ENCODE assay signal across 12 cellular contexts in genomic region chr12:64635356-64635998, GRCh38. TPM values are rescaled to one million over a fixed set of nuclear protein-coding genes. Genes with fewer than 3 reads are reported as not detected.
DNase-seq lines count a peak whose midpoint lies in the region; ATAC-seq and TF ChIP-seq lines count a peak whose summit lies in the region.
"Had no signal": no experiment of that assay in that cellular context is flagged by ENCODE, and none has a peak within 500 bp of the region (broad histone marks: within the 10 kb centered on the region; RNA-seq: fewer than 3 reads in every experiment).

No MANE protein-coding gene starts in this region.

- H2AFZ ChIP-seq in GM23338: no peak overlapping the region

- H3K9me2 ChIP-seq in GM23338 (ENCODE audit: insufficient read depth): peaks cover 5% of the 10 kb centered on the region; the same call in 1 of the 2 replicates

- peaks cover 27% of the 10 kb centered on the region for H3K4me1 ChIP-seq in GM23338 (ENCODE audit: insufficient read depth)
- no peaks in the 10 kb centered on the region for H3K4me1 ChIP-seq in thyroid gland

- H3K4me3 ChIP-seq in GM23338 (no peak overlapping the region), thyroid gland (replicated peaks in 1 of 3) (no peak overlapping the region)

- WGBS in thyroid gland, 2 donors: 83% methylated on average over 5 of the region's 5 CpGs

- DNase-seq in activated CD4-positive, alpha-beta T cell treated with anti-CD3 and anti-CD28 coated beads for 36 hours: no peak
- DNase-seq in activated CD4-positive, alpha-beta T cell treated with anti-CD3 and anti-CD28 coated beads for 1 hour: no peak
- DNase-seq in GM23338 (ENCODE audit: low spot score) (no peak), thyroid gland (no peak)
- DNase-seq in activated naive CD8-positive, alpha-beta T cell treated with anti-CD3 and anti-CD28 coated beads, Interleukin-2, amount 50 U/mL, for 24 hours: no peak
- DNase-seq: ACHN, activated gamma-delta T cell treated with Interleukin-2 at 50 U/mL for 16 hours, DMS79 treated with DMSO at 0.1 percent for 48 hours, NCI-H1092 had no signal

- peaks cover 100% of the 10 kb centered on the region for H3K79me2 ChIP-seq in GM23338 (replicated peaks; ENCODE audit: insufficient read depth)

- no peaks in the 10 kb centered on the region for H3K27me3 Mint-ChIP-seq in activated CD4-positive, alpha-beta T cell treated with anti-CD3 and anti-CD28 coated beads for 36 hours
- H3K27me3 Mint-ChIP-seq in GM23338 (ENCODE audit: insufficient read depth, low read depth, poor library complexity): peaks cover 11% of the 10 kb centered on the region
- H3K27me3 Mint-ChIP-seq in activated naive CD8-positive, alpha-beta T cell treated with anti-CD3 and anti-CD28 coated beads, Interleukin-2, amount 50 U/mL, for 24 hours: no peaks in the 10 kb centered on the region
- no peaks in the 10 kb centered on the region for H3K27me3 Mint-ChIP-seq in stimulated activated memory B cell treated with anti-CD40 and anti-IgM and Interleukin-4, amounts not matched to agents 10 μg/mL and 1 μg/mL and 100 μg/mL, for 72 hours

- H4K20me1 ChIP-seq in GM23338 (replicated peaks; ENCODE audit: insufficient read depth): no peaks in the 10 kb centered on the region; the same call in 1 of the 2 replicates

- H3K4me3 Mint-ChIP-seq in activated CD4-positive, alpha-beta T cell treated with anti-CD3 and anti-CD28 coated beads for 36 hours: no peak overlapping the region
- H3K4me3 Mint-ChIP-seq in GM23338: no peak overlapping the region
- no peak overlapping the region for H3K4me3 Mint-ChIP-seq in activated naive CD8-positive, alpha-beta T cell treated with anti-CD3 and anti-CD28 coated beads, Interleukin-2, amount 50 U/mL, for 24 hours
- peak overlapping the region; percentile 3 for H3K4me3 Mint-ChIP-seq in stimulated activated memory B cell treated with anti-CD40 and anti-IgM and Interleukin-4, amounts not matched to agents 10 μg/mL and 1 μg/mL and 100 μg/mL, for 72 hours

- peaks cover 80% of the 10 kb centered on the region for H3K4me1 Mint-ChIP-seq in activated CD4-positive, alpha-beta T cell treated with anti-CD3 and anti-CD28 coated beads for 36 hours
- H3K4me1 Mint-ChIP-seq in GM23338: peaks cover 22% of the 10 kb centered on the region
- H3K4me1 Mint-ChIP-seq in activated naive CD8-positive, alpha-beta T cell treated with anti-CD3 and anti-CD28 coated beads, Interleukin-2, amount 50 U/mL, for 24 hours: peaks cover 85% of the 10 kb centered on the region
- H3K4me1 Mint-ChIP-seq in stimulated activated memory B cell treated with anti-CD40 and anti-IgM and Interleukin-4, amounts not matched to agents 10 μg/mL and 1 μg/mL and 100 μg/mL, for 72 hours: peaks cover 83% of the 10 kb centered on the region

- H3K27ac ChIP-seq in GM23338 (ENCODE audit: low read depth) (peak overlapping the region; percentile 46; the same call in 1 of the 2 replicates), thyroid gland (no peak overlapping the region)

- H3K4me2 ChIP-seq in GM23338: no peak overlapping the region

- CTCF ChIA-PET in activated CD4-positive, alpha-beta T cell treated with anti-CD3 and anti-CD28 coated beads for 36 hours (lab: Charles Lee): interaction anchor here (1.0 kb wide), 1 partner anchor 9 kb away, joined by 3 read pairs; no protein-coding TSS in a partner anchor

- no peaks in the 10 kb centered on the region for H3K27me3 ChIP-seq in GM23338 (ENCODE audit: insufficient read depth)
- no peaks in the 10 kb centered on the region for H3K27me3 ChIP-seq in thyroid gland

- H3K36me3 ChIP-seq in GM23338 (ENCODE audit: insufficient read depth) (no peaks in the 10 kb centered on the region), thyroid gland (no peaks in the 10 kb centered on the region)

- POLR2A ChIA-PET in activated CD4-positive, alpha-beta T cell treated with anti-CD3 and anti-CD28 coated beads for 36 hours (lab: Charles Lee): no interaction called here

- H3K27ac Mint-ChIP-seq in activated CD4-positive, alpha-beta T cell treated with anti-CD3 and anti-CD28 coated beads for 36 hours: peak overlapping the region; percentile 55
- H3K27ac Mint-ChIP-seq in GM23338: peak overlapping the region; percentile 0; the same call in 1 of the 2 replicates
- H3K27ac Mint-ChIP-seq in activated naive CD8-positive, alpha-beta T cell treated with anti-CD3 and anti-CD28 coated beads, Interleukin-2, amount 50 U/mL, for 24 hours: peak overlapping the region; percentile 30
- H3K27ac Mint-ChIP-seq in stimulated activated memory B cell treated with anti-CD40 and anti-IgM and Interleukin-4, amounts not matched to agents 10 μg/mL and 1 μg/mL and 100 μg/mL, for 72 hours: peak overlapping the region; percentile 1

- peaks cover 10% of the 10 kb centered on the region for H3K9me3 Mint-ChIP-seq in activated CD4-positive, alpha-beta T cell treated with anti-CD3 and anti-CD28 coated beads for 36 hours (ENCODE audit: low read depth)
- peaks cover 2% of the 10 kb centered on the region; the same call in 2 of the 3 replicates for H3K9me3 Mint-ChIP-seq in GM23338
- H3K9me3 Mint-ChIP-seq in activated naive CD8-positive, alpha-beta T cell treated with anti-CD3 and anti-CD28 coated beads, Interleukin-2, amount 50 U/mL, for 24 hours: peaks cover 6% of the 10 kb centered on the region
- peaks cover 7% of the 10 kb centered on the region for H3K9me3 Mint-ChIP-seq in stimulated activated memory B cell treated with anti-CD40 and anti-IgM and Interleukin-4, amounts not matched to agents 10 μg/mL and 1 μg/mL and 100 μg/mL, for 72 hours

- H3F3A ChIP-seq in GM23338 (replicated peaks; ENCODE audit: low read depth): 0 out of 2 replicates have a peak, but pooled peaks cover 2% of the 10 kb centered on the region

- H3K9me3 ChIP-seq in thyroid gland: no peaks in the 10 kb centered on the region

- TF ChIP-seq CTCF in GM23338 (conservative IDR thresholded peaks at IDR 0.05; ENCODE audit: low read depth in 2 of 2) (no peak), thyroid gland (IDR thresholded peaks at IDR 0.05) (no peak)

- intact Hi-C loops in activated CD4-positive, alpha-beta T cell treated with anti-CD3 and anti-CD28 coated beads for 36 hours (cut with DNase I, micrococcal nuclease): no loop called here
- intact Hi-C loops in thyroid gland (cut with DNase I): no loop called here

- peak; percentile 31 for ATAC-seq in activated CD4-positive, alpha-beta T cell treated with anti-CD3 and anti-CD28 coated beads for 36 hours
- ATAC-seq in GM23338: 0 out of 3 replicates have a peak, but pooled peaks have one; percentile 26
- ATAC-seq in activated naive CD8-positive, alpha-beta T cell treated with anti-CD3 and anti-CD28 coated beads, Interleukin-2, amount 50 U/mL, for 24 hours: peak; percentile 49
- no peak for ATAC-seq in stimulated activated memory B cell treated with anti-CD40 and anti-IgM and Interleukin-4, amounts not matched to agents 10 μg/mL and 1 μg/mL and 100 μg/mL, for 72 hours
- no peak for ATAC-seq in HG02798 (IDR thresholded peaks at IDR 0.05; ENCODE audit: poor library complexity, unreplicated experiment)
- no peak for ATAC-seq in GM18861 (IDR thresholded peaks at IDR 0.05; ENCODE audit: unreplicated experiment)

- TF ChIP-seq POLR2A in thyroid gland (IDR thresholded peaks at IDR 0.05): no peak

- peaks cover 44% of the 10 kb centered on the region for H3K36me3 Mint-ChIP-seq in activated CD4-positive, alpha-beta T cell treated with anti-CD3 and anti-CD28 coated beads for 36 hours (ENCODE audit: low read depth)
- H3K36me3 Mint-ChIP-seq in GM23338 (ENCODE audit: low read depth): peaks cover 27% of the 10 kb centered on the region
- H3K36me3 Mint-ChIP-seq in activated naive CD8-positive, alpha-beta T cell treated with anti-CD3 and anti-CD28 coated beads, Interleukin-2, amount 50 U/mL, for 24 hours (ENCODE audit: low read depth): peaks cover 47% of the 10 kb centered on the region
- H3K36me3 Mint-ChIP-seq in stimulated activated memory B cell treated with anti-CD40 and anti-IgM and Interleukin-4, amounts not matched to agents 10 μg/mL and 1 μg/mL and 100 μg/mL, for 72 hours: peaks cover 57% of the 10 kb centered on the region

TF ChIP-seq in GM23338, 12 proteins besides CTCF, POLR2A, EP300 and RAD21 (continues in another document):
- TF ChIP-seq EZH2 (IDR thresholded peaks at IDR 0.05; ENCODE audit: low read depth, unreplicated experiment): no peak

RNA-seq across cellular contexts. Expression of gene RASSF3, which starts 25.2 kb away (rescaled TPM):
- total RNA-seq in activated CD4-positive, alpha-beta T cell treated with anti-CD3 and anti-CD28 coated beads for 36 hours: 10 to 100 TPM; 38.0 to 39.0 TPM
- total RNA-seq in GM23338 (2014; rRNA removed; shearing (Covaris generic)): 39.6 and 48.1 TPM in 2 replicates
- polyA plus RNA-seq in GM23338 (2016; fragmentation: Nextera tagmentation; extraction: Ambion mirVana): 20.6 and 21.3 TPM in 2 replicates
- total RNA-seq in thyroid gland: 10 to 100 TPM in 2 of 4 donors, 1 to 10 TPM in 2; 7.3 to 18.7 (median 11.2) TPM

Comparison
In these comparisons a context has a peak if more than half of its experiments do, and no peak if none do; other contexts are left out.
1. ATAC-seq: peak in activated CD4-positive, alpha-beta T cell treated with anti-CD3 and anti-CD28 coated beads for 36 hours (single experiment), GM23338 (single experiment) and activated naive CD8-positive, alpha-beta T cell treated with anti-CD3 and anti-CD28 coated beads, Interleukin-2, amount 50 U/mL, for 24 hours (single experiment); none in stimulated activated memory B cell treated with anti-CD40 and anti-IgM and Interleukin-4, amounts not matched to agents 10 μg/mL and 1 μg/mL and 100 μg/mL, for 72 hours (single experiment), HG02798 (single experiment) and GM18861 (single experiment).
2. H3K27ac Mint-ChIP-seq: peak in every context shown above with its lines; median percentile 55 in activated CD4-positive, alpha-beta T cell treated with anti-CD3 and anti-CD28 coated beads for 36 hours; 30 in activated naive CD8-positive, alpha-beta T cell treated with anti-CD3 and anti-CD28 coated beads, Interleukin-2, amount 50 U/mL, for 24 hours; 1 in stimulated activated memory B cell treated with anti-CD40 and anti-IgM and Interleukin-4, amounts not matched to agents 10 μg/mL and 1 μg/mL and 100 μg/mL, for 72 hours; 0 in GM23338.